In genomic region chr13:40631605-40632004, GRCh38 we compare ENCODE assay signal across 13 cellular contexts. TPM values are rescaled to one million over a fixed set of nuclear protein-coding genes. Genes with fewer than 3 reads are reported as not detected.
DNase-seq lines count a peak whose midpoint lies in the region; ATAC-seq and TF ChIP-seq lines count a peak whose summit lies in the region.
"Had no signal": no experiment of that assay in that cellular context is flagged by ENCODE, and none has a peak within 500 bp of the region (broad histone marks: within the 10 kb centered on the region; RNA-seq: fewer than 3 reads in every experiment).

No MANE protein-coding gene starts in this region.

- peak overlapping the region; percentile 21 for H3K4me2 ChIP-seq in SU-DHL-6 (ENCODE audit: low read depth, low read length, poor library complexity, severe bottlenecking)

- H3K9me3 ChIP-seq in SU-DHL-6 (ENCODE audit: insufficient read depth, low read length), result no peaks in the 10 kb centered on the region

- no peak overlapping the region for H2AFZ ChIP-seq in SU-DHL-6 (ENCODE audit: low read depth, low read length, severe bottlenecking)

- peak; percentile 48 for ATAC-seq in GM18508 (IDR thresholded peaks at IDR 0.05; ENCODE audit: insufficient read depth, unreplicated experiment)
- ATAC-seq in GM21423 (IDR thresholded peaks at IDR 0.05; ENCODE audit: unreplicated experiment), result peak; percentile 49

- H3K79me2 ChIP-seq in SU-DHL-6 (ENCODE audit: insufficient read depth, low read length), result peaks cover 100% of the 10 kb centered on the region

- DNase-seq in kidney tubule cell (ENCODE audit: low spot score), result peak; percentile 35
- DNase-seq in pons (ENCODE audit: low spot score), result no peak
- no peak for DNase-seq in HPDE6-E6E7 (ENCODE audit: extremely low spot score)
- DNase-seq in A172 (ENCODE audit: low spot score), result no peak
- DNase-seq: DMS153; GOT3; KBM-7; NCI-H2081; OCI-M1; stimulated activated CD4-positive, alpha-beta T cell treated with anti-CD3 and anti-CD28 coated beads, Interleukin-4, amount 100 ng/mL, for 4 hours had no signal

- H4K20me1 ChIP-seq in SU-DHL-6 (ENCODE audit: low read depth, low read length), result peaks cover 37% of the 10 kb centered on the region

- H3K9ac ChIP-seq in SU-DHL-6 (ENCODE audit: low read length), result no peak overlapping the region

- H3K36me3 ChIP-seq in SU-DHL-6 (ENCODE audit: low read length), result 0 out of 2 replicates have a peak, but pooled peaks cover 8% of the 10 kb centered on the region

- no peak overlapping the region for H3K4me3 ChIP-seq in SU-DHL-6 (ENCODE audit: insufficient read depth, low read length, poor library complexity, severe bottlenecking)

- peak overlapping the region; percentile 27; the same call in 1 of the 2 replicates for H3K27ac ChIP-seq in SU-DHL-6 (ENCODE audit: low read depth, low read length)

- TF ChIP-seq CTCF in SU-DHL-6 (IDR thresholded peaks at IDR 0.05; ENCODE audit: insufficient read depth, low read length, poor library complexity, severe bottlenecking), result no peak

- peaks cover 33% of the 10 kb centered on the region for H3F3A ChIP-seq in SU-DHL-6 (ENCODE audit: insufficient read depth)

- no peaks in the 10 kb centered on the region for H3K9me2 ChIP-seq in SU-DHL-6 (replicated peaks; ENCODE audit: insufficient read depth, low read length)

- no peaks in the 10 kb centered on the region for H3K27me3 ChIP-seq in SU-DHL-6 (ENCODE audit: low read length)

RNA-seq across cellular contexts. Expression of gene FOXO1, which starts 34.8 kb away (rescaled TPM):
- 1.1 and 2.3 TPM in 2 replicates for total RNA-seq in A172 (2014; rRNA removed; shearing (Covaris generic))
